ENCODE assay signal across 19 cellular contexts in genomic region chr1:15954316-15954715, GRCh38. TPM values are rescaled to one million over a fixed set of nuclear protein-coding genes. Genes with fewer than 3 reads are reported as not detected.
DNase-seq lines count a peak whose midpoint lies in the region; ATAC-seq and TF ChIP-seq lines count a peak whose summit lies in the region.
"Had no signal": no experiment of that assay in that cellular context is flagged by ENCODE, and none has a peak within 500 bp of the region (broad histone marks: within the 10 kb centered on the region; RNA-seq: fewer than 3 reads in every experiment).

No MANE protein-coding gene starts in this region.

- peaks cover 71 to 87% of the 10 kb centered on the region in 2 experiments for H3K4me1 ChIP-seq in SK-N-SH (ENCODE audit: control insufficient read depth in 1 of 2, insufficient read depth in 2 of 2, low read depth in 1 of 2, low read length in 1 of 2)
- peaks cover 58% of the 10 kb centered on the region for H3K4me1 ChIP-seq in RWPE2 (ENCODE audit: insufficient read depth, poor library complexity, severe bottlenecking)
- H3K4me1 ChIP-seq in spleen = peaks cover 50 to 100% (median 83%) of the 10 kb centered on the region in 6 donors
- peaks cover 9% of the 10 kb centered on the region for H3K4me1 ChIP-seq in prostate gland (replicated peaks)

- no peaks in the 10 kb centered on the region for H3K9me3 ChIP-seq in SK-N-SH
- H3K9me3 ChIP-seq in RWPE2 (ENCODE audit: severe bottlenecking) = no peaks in the 10 kb centered on the region
- no peaks in the 10 kb centered on the region for H3K9me3 ChIP-seq in spleen
- no peaks in the 10 kb centered on the region for H3K9me3 ChIP-seq in prostate gland

- peaks cover 58% of the 10 kb centered on the region for H3F3A ChIP-seq in SK-N-SH (replicated peaks; ENCODE audit: insufficient read depth)

- intact Hi-C loops in spleen (cut with DNase I; ENCODE audit: low total_unique reads) (no loop called here), prostate gland (cut with DNase I) (loop anchor here (5.0 kb wide), 2 partner anchors 107 to 122 kb away; partner anchors contain the start of gene SPEN)

- TF ChIP-seq EP300 in SK-N-SH (IDR thresholded peaks at IDR 0.05; ENCODE audit: borderline replicate concordance in 1 of 2, low read depth in 1 of 2, low read length in 1 of 2) = no peak

- H3K9ac ChIP-seq in SK-N-SH = no peak overlapping the region
- H3K9ac ChIP-seq: KMS-11 had no signal

- no peak overlapping the region for H2AFZ ChIP-seq in SK-N-SH (ENCODE audit: low read depth)

- H3K27me3 ChIP-seq in SK-N-SH (ENCODE audit: insufficient read depth) (no peaks in the 10 kb centered on the region), RWPE2 (ENCODE audit: insufficient read depth, poor library complexity, severe bottlenecking) (no peaks in the 10 kb centered on the region), spleen (replicated peaks in 1 of 7) (no peaks in the 10 kb centered on the region), prostate gland (replicated peaks; ENCODE audit: insufficient read depth) (no peaks in the 10 kb centered on the region)
- H3K27me3 ChIP-seq: brain microvascular endothelial cell had no signal

- no peaks in the 10 kb centered on the region for H4K20me1 ChIP-seq in SK-N-SH (ENCODE audit: insufficient read depth)

- H3K27ac ChIP-seq in SK-N-SH (ENCODE audit: low read depth in 2 of 2, low read length in 1 of 2) (peak overlapping the region; percentile 85 to 93), RWPE2 (ENCODE audit: poor library complexity, severe bottlenecking) (peak overlapping the region; percentile 99), spleen (peak overlapping the region in 2 of 8 donors; percentile 19 to 48), prostate gland (no peak overlapping the region)
- H3K27ac ChIP-seq: KMS-11 had no signal

- CTCF ChIA-PET in SK-N-SH (lab: Yijun Ruan, JAX) = interaction anchor here (1.1 to 2.0 kb wide), 3 partner anchors 22 to 163 kb away, joined by 4 read pairs; partner anchors contain the start of gene ZBTB17

- H3K4me3 ChIP-seq in SK-N-SH (ENCODE audit: low read depth in 2 of 2, low read length in 1 of 2) = no peak overlapping the region
- H3K4me3 ChIP-seq in RWPE2 (ENCODE audit: severe bottlenecking) = no peak overlapping the region
- H3K4me3 ChIP-seq in spleen = no peak overlapping the region
- no peak overlapping the region for H3K4me3 ChIP-seq in prostate gland

- no peaks in the 10 kb centered on the region for H3K9me2 ChIP-seq in SK-N-SH

- POLR2A ChIA-PET in SK-N-SH (lab: Yijun Ruan, JAX) = no interaction called here

- H3K36me3 ChIP-seq in SK-N-SH (replicated peaks in 1 of 2; ENCODE audit: control insufficient read depth in 1 of 2, insufficient read depth in 2 of 2, low read length in 1 of 2) (peaks cover 0 to 4% of the 10 kb centered on the region in 2 experiments), RWPE2 (ENCODE audit: low read depth) (peaks cover 3% of the 10 kb centered on the region; the same call in 1 of the 2 replicates), spleen (peaks cover 0 to 30% (median 0%) of the 10 kb centered on the region in 6 donors), prostate gland (no peaks in the 10 kb centered on the region)
- H3K36me3 ChIP-seq: brain microvascular endothelial cell had no signal

- TF ChIP-seq POLR2A in spleen (IDR thresholded peaks at IDR 0.05) (no peak), prostate gland (IDR thresholded peaks at IDR 0.05) (no peak)

- peaks cover 91% of the 10 kb centered on the region for H3K79me2 ChIP-seq in SK-N-SH (ENCODE audit: insufficient read depth)

- H3K4me2 ChIP-seq in SK-N-SH = peak overlapping the region; percentile 76
- H3K4me2 ChIP-seq: KMS-11 had no signal

- TF ChIP-seq RAD21 in SK-N-SH (IDR thresholded peaks at IDR 0.05; ENCODE audit: low read length) = no peak

- WGBS in SK-N-SH (ENCODE audit: low lambda C conversion rate) = 88% methylated on average over 3 of the region's 3 CpGs
- 90 to 98% (median 92%) methylated on average over 3 of the region's 3 CpGs for WGBS in spleen, 5 donors
- 61% methylated on average over 3 of the region's 3 CpGs for WGBS in prostate gland

- ATAC-seq in SK-N-SH treated with all-trans-retinoic acid at 6 μM for 48 hours (no peak), RWPE2 (ENCODE audit: low read depth) (no peak), esophagus mucosa (peak; percentile 34)
- ATAC-seq: activated T-cell treated with anti-CD3 and anti-CD28 coated beads, Interleukin-2, amount 50 U/mL, for 72 hours had no signal

- no peak for DNase-seq in SK-N-SH
- DNase-seq in RWPE2 (ENCODE audit: low spot score) = no peak
- DNase-seq in spleen = peak; percentile 20
- DNase-seq in NOMO-1 treated with dmso at 0.1 percent for 144 hours (lab: John Stamatoyannopoulos, UW; ENCODE audit: unreplicated experiment) = no peak
- no peak for DNase-seq in HuH-7.5 (ENCODE audit: low spot score)
- DNase-seq in prostate gland (ENCODE audit: low spot score) = no peak
- DNase-seq: activated CD4-positive, CD25-positive, alpha-beta regulatory T cell treated with anti-CD3 and anti-CD28 coated beads, Interleukin-2, amount 50 U/mL, for 72 hours; activated T-cell treated with anti-CD3 and anti-CD28 coated beads, Interleukin-2, amount 50 U/mL, for 72 hours; brain microvascular endothelial cell; naive B cell; stimulated activated CD4-positive, alpha-beta T cell treated with anti-CD3 and anti-CD28 coated beads, Interleukin-1b, Interleukin-23, amount 100 ng/mL, for 48 hours; stimulated activated CD8-positive, alpha-beta memory T cell treated with anti-CD3 and anti-CD28 coated beads, Interleukin-4, amount 100 ng/mL, for 48 hours; SW 1271 had no signal

- TF ChIP-seq CTCF in SK-N-SH (IDR thresholded peaks at IDR 0.05) = no peak
- no peak for TF ChIP-seq CTCF in RWPE2 (IDR thresholded peaks at IDR 0.05; ENCODE audit: poor library complexity, severe bottlenecking)
- TF ChIP-seq CTCF in spleen (IDR thresholded peaks at IDR 0.05 in 8 of 11, conservative IDR thresholded peaks at IDR 0.05 in 3 of 11) = no peak
- TF ChIP-seq CTCF in prostate gland (IDR thresholded peaks at IDR 0.05) = no peak

TF ChIP-seq in SK-N-SH, 30 proteins besides CTCF, POLR2A, EP300 and RAD21 (continues in another document):
- no peak for TF ChIP-seq GATA2 (CRISPR knock-in tag; IDR thresholded peaks at IDR 0.05)
- no peak for TF ChIP-seq CHD2 (IDR thresholded peaks at IDR 0.05; ENCODE audit: low read length, partially characterized antibody)
- TF ChIP-seq TCF12 (IDR thresholded peaks at IDR 0.05) = no peak
- TF ChIP-seq SMC3 (IDR thresholded peaks at IDR 0.05; ENCODE audit: low read depth, low read length) = no peak
- TF ChIP-seq MXI1 (IDR thresholded peaks at IDR 0.05; ENCODE audit: low read depth, low read length) = no peak
- TF ChIP-seq ELF1 (IDR thresholded peaks at IDR 0.05) = no peak
- TF ChIP-seq NFIC (IDR thresholded peaks at IDR 0.05; ENCODE audit: borderline replicate concordance) = no peak
- no peak for TF ChIP-seq USF1 (IDR thresholded peaks at IDR 0.05; ENCODE audit: borderline replicate concordance, low read depth)

TF ChIP-seq in SK-N-SH treated with all-trans-retinoic acid at 6 μM for 48 hours, 23 proteins besides CTCF, POLR2A, EP300 and RAD21 (continues in another document):
- TF ChIP-seq RARB (CRISPR knock-in tag; IDR thresholded peaks at IDR 0.05) (no peak), PATZ1 (CRISPR knock-in tag; IDR thresholded peaks at IDR 0.05; ENCODE audit: borderline replicate concordance) (no peak), PPARA (CRISPR knock-in tag; IDR thresholded peaks at IDR 0.05; ENCODE audit: borderline replicate concordance) (no peak), CREB5 (CRISPR knock-in tag; IDR thresholded peaks at IDR 0.05; ENCODE audit: low read depth) (no peak), BACH2 (CRISPR knock-in tag; IDR thresholded peaks at IDR 0.05; ENCODE audit: borderline replicate concordance) (no peak), ESRRG (CRISPR knock-in tag; IDR thresholded peaks at IDR 0.05) (no peak), ZFP3 (CRISPR knock-in tag; IDR thresholded peaks at IDR 0.05) (no peak), ZC3H10 (CRISPR knock-in tag; IDR thresholded peaks at IDR 0.05) (no peak), TOX (CRISPR knock-in tag; IDR thresholded peaks at IDR 0.05; ENCODE audit: borderline replicate concordance) (no peak), ZFP30 (CRISPR knock-in tag; IDR thresholded peaks at IDR 0.05) (no peak)

RNA-seq across cellular contexts. Expression of gene ZBTB17, which starts 21.6 kb away (rescaled TPM):
- 54.1 and 56.4 TPM in 2 replicates for polyA plus RNA-seq in SK-N-SH (2012; rRNA removed)
- polyA plus RNA-seq in SK-N-SH (2012; cell fraction: cytosol; rRNA removed) = 13.7 and 23.4 TPM in 2 replicates
- 205 and 268 TPM in 2 replicates for polyA plus RNA-seq in SK-N-SH (2012; cell fraction: nucleus; rRNA removed)
- total RNA-seq in esophagus mucosa = 26.5 TPM
- total RNA-seq in spleen = 10 to 100 TPM; 36.8 to 73.4 (median 52.1) TPM
- 100 to 1,000 TPM in 2 of 3 donors, 10 to 100 TPM in 1; 46.5 to 139 (median 111) TPM for polyA plus RNA-seq in spleen
- 10 to 100 TPM; 28.2 to 50.8 TPM for total RNA-seq in prostate gland

RNA-seq across cellular contexts. Expression of gene SRARP, which starts 49.7 kb away (rescaled TPM):
- polyA plus RNA-seq in SK-N-SH (2012; rRNA removed) = not detected in 2 replicates
- polyA plus RNA-seq in SK-N-SH (2012; cell fraction: cytosol; rRNA removed) = not detected in 2 replicates
- polyA plus RNA-seq in SK-N-SH (2012; cell fraction: nucleus; rRNA removed) = not detected in 2 replicates
- not detected for total RNA-seq in esophagus mucosa
- not detected for total RNA-seq in spleen
- not detected for polyA plus RNA-seq in spleen
- 1 to 10 TPM in 1 of 2 donors, not detected in 1; 2.7 TPM for total RNA-seq in prostate gland
- total RNA-seq: activated T-cell treated with anti-CD3 and anti-CD28 coated beads, Interleukin-2, amount 50 U/mL, for 72 hours; H1; kidney epithelial cell; renal cortical epithelial cell had no signal
- polyA plus RNA-seq: H1 had no signal

Comparison
In these comparisons a context has a peak if more than half of its experiments do, and no peak if none do; other contexts are left out.
1. H3K27ac ChIP-seq: peak in SK-N-SH (2 of 2) and RWPE2 (single experiment); none in prostate gland (0 of 2).